ENCODE assay signal across 9 cellular contexts in genomic region chr10:67788028-67788886, GRCh38.
A peak's percentile ranks its signal among the peaks of the same experiment; 100 is the strongest.
DNase-seq lines count a peak whose midpoint lies in the region; ATAC-seq and TF ChIP-seq lines count a peak whose summit lies in the region.
"Had no signal": no experiment of that assay in that cellular context is flagged by ENCODE, and none has a peak within 500 bp of the region (broad histone marks: within the 10 kb centered on the region; RNA-seq: fewer than 3 reads in every experiment).

No MANE protein-coding gene starts in this region.

- no peaks in the 10 kb centered on the region for H3K27me3 ChIP-seq in RWPE2 (ENCODE audit: insufficient read depth, poor library complexity, severe bottlenecking)

- H3K9me3 ChIP-seq in RWPE2 (ENCODE audit: severe bottlenecking) = no peaks in the 10 kb centered on the region

- H3K27ac ChIP-seq in RWPE2 (ENCODE audit: poor library complexity, severe bottlenecking) = no peak overlapping the region
- H3K27ac ChIP-seq: skin epidermis had no signal

- TF ChIP-seq CTCF in AG09309 (IDR thresholded peaks at IDR 0.05; ENCODE audit: control insufficient read depth, insufficient read depth, low read depth, low read length, missing control alignments) (peak; percentile 47), RWPE2 (IDR thresholded peaks at IDR 0.05; ENCODE audit: poor library complexity, severe bottlenecking) (peak; percentile 37)

- H3K4me1 ChIP-seq in RWPE2 (ENCODE audit: insufficient read depth, poor library complexity, severe bottlenecking) = peaks cover 6% of the 10 kb centered on the region

- peak; percentile 81 for ATAC-seq in GM18909 (IDR thresholded peaks at IDR 0.05; ENCODE audit: poor library complexity, unreplicated experiment)
- ATAC-seq in HG03175 (IDR thresholded peaks at IDR 0.05; ENCODE audit: unreplicated experiment) = peak; percentile 50
- no peak for ATAC-seq in RWPE2 (ENCODE audit: low read depth)

- H3K36me3 ChIP-seq in RWPE2 (ENCODE audit: low read depth) = no peaks in the 10 kb centered on the region

- H3K4me3 ChIP-seq in AG09309 (ENCODE audit: control insufficient read depth, low read depth, low read length) (no peak overlapping the region), RWPE2 (ENCODE audit: severe bottlenecking) (no peak overlapping the region)
- H3K4me3 ChIP-seq: skin epidermis had no signal

- no peak for DNase-seq in AG09309 (ENCODE audit: low read depth)
- no peak for DNase-seq in RWPE2 (ENCODE audit: low spot score)
- peak; percentile 83 for DNase-seq in activated naive CD4-positive, alpha-beta T cell treated with Interleukin-2 at 50 U/mL for 16 hours
- DNase-seq in iPS-NIHi11 (ENCODE audit: low spot score) = peak; percentile 82
- peak; percentile 32 for DNase-seq in stimulated activated CD8-positive, alpha-beta memory T cell treated with anti-CD3 and anti-CD28 coated beads, Interleukin-12 subunit alpha, Interleukin-12 subunit beta, amount 100 ng/mL, for 24 hours (ENCODE audit: extremely low read depth)
- no peak for DNase-seq in NCI-H1417 (lab: John Stamatoyannopoulos, UW)

Comparison
In these comparisons a context has a peak if more than half of its experiments do, and no peak if none do; other contexts are left out.
1. DNase-seq: peak in activated naive CD4-positive, alpha-beta T cell treated with Interleukin-2 at 50 U/mL for 16 hours (single experiment), iPS-NIHi11 (single experiment) and stimulated activated CD8-positive, alpha-beta memory T cell treated with anti-CD3 and anti-CD28 coated beads, Interleukin-12 subunit alpha, Interleukin-12 subunit beta, amount 100 ng/mL, for 24 hours (single experiment); none in AG09309 (single experiment), RWPE2 (single experiment) and NCI-H1417 (0 of 3).